In the genomic region with DNA sequence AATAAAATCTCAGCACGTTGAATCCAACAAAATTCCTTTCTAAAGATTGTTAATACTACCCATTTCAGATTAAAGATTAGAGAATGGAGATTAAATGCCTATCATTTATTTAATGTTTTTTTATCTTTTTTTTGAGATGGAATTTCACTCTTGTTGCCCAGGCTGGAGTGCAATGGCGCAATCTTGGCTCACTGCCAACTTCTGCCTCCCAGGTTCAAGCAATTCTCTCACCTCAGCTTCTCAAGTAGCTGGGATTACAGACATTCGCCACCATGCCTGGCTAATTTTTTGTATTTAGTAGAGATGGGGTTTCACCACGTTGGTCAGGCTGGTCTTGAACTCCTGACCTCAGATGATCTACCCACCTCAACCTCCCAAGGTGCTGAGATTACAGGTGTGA, we compare ENCODE assay signal across 9 cellular contexts. TPM values are rescaled to one million over a fixed set of nuclear protein-coding genes. Genes with fewer than 3 reads are reported as not detected.
"Had no signal": no experiment of that assay in that cellular context is flagged by ENCODE, and none has a peak within 500 bp of the region (broad histone marks: within the 10 kb centered on the region; RNA-seq: fewer than 3 reads in every experiment).

No MANE protein-coding gene starts in this region.

RNA-seq across cellular contexts. Expression of a gene that starts 2.4 kb away (rescaled TPM):
- total RNA-seq: ascending aorta, chondrocyte, SK-MEL-5 had no signal

RNA-seq across cellular contexts. Expression of a gene that starts 22.5 kb away (rescaled TPM):
- total RNA-seq: activated B cell treated with CpG ODN at 0.5 μM for 24 hours, ascending aorta, body of pancreas, bronchial epithelial cell, chondrocyte, SK-MEL-5 had no signal

RNA-seq across cellular contexts. Expression of a gene that starts 29.7 kb away (rescaled TPM):
- total RNA-seq: activated B cell treated with CpG ODN at 0.5 μM for 24 hours; activated CD4-positive, alpha-beta memory T cell treated with anti-CD3 and anti-CD28 coated beads for 36 hours; activated CD4-positive, alpha-beta T cell treated with anti-CD3 and anti-CD28 coated beads, Interleukin-2, amount 10 ng/mL, durations not matched to agents 7 days and 5 days; activated CD8-positive, alpha-beta memory T cell treated with anti-CD3 and anti-CD28 coated beads for 36 hours; ascending aorta; body of pancreas; bronchial epithelial cell; chondrocyte; SK-MEL-5 had no signal

RNA-seq across cellular contexts. Expression of a gene that starts 38.1 kb away (rescaled TPM):
- total RNA-seq: activated B cell treated with CpG ODN at 0.5 μM for 24 hours; activated CD4-positive, alpha-beta memory T cell treated with anti-CD3 and anti-CD28 coated beads for 36 hours; activated CD4-positive, alpha-beta T cell treated with anti-CD3 and anti-CD28 coated beads, Interleukin-2, amount 10 ng/mL, durations not matched to agents 7 days and 5 days; activated CD8-positive, alpha-beta memory T cell treated with anti-CD3 and anti-CD28 coated beads for 36 hours; ascending aorta; body of pancreas; bronchial epithelial cell; chondrocyte; SK-MEL-5 had no signal

RNA-seq across cellular contexts. Expression of a gene that starts 59.9 kb away (rescaled TPM):
- total RNA-seq: SK-MEL-5 had no signal
